In the genomic region with DNA sequence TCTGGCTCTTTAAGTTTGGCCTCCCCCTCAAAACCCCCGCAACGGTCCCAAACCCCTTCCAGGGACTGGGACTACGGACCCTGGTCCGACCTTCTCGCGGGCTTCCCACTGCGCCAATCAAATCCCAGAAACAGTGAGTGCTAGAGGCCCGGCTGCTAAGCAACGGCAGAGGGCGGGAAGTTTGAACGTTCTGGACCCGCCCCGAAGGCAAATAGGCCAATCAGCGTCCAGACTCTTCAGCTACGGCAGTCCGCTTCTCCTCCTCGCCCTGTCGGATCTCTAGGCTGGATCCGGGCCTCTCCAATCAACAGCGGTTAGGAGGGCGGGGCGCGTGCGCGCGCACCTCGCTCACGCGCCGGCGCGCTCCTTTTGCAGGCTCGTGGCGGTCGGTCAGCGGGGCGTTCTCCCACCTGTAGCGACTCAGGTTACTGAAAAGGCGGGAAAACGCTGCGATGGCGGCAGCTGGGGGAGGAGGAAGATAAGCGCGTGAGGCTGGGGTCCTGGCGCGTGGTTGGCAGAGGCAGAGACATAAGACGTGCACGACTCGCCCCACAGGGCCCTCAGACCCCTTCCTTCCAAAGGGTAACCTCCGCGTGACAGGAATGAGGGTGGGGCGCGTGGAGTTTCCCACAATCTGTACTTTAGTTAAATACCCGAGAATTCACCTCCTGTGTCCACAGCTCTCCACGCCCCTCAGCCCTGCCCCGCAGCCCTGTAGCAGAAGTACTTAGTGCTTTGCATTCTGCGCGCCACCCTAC, we compare ENCODE assay signal across 8 cellular contexts. TPM values are rescaled to one million over a fixed set of nuclear protein-coding genes. Genes with fewer than 3 reads are reported as not detected.
A peak's percentile ranks its signal among the peaks of the same experiment; 100 is the strongest.
DNase-seq lines count a peak whose midpoint lies in the region; ATAC-seq and TF ChIP-seq lines count a peak whose summit lies in the region.

A gene (plus strand): TSS at position 367 of the 758 bp plus-strand sequence. CDS start 462 bp downstream, outside the sequence.

- TSS peak; percentile 62 for BruUV-seq in PC-3 (replicated peaks; lab: Mats Ljungman, UMichigan)

- peak within 1 kb of the TSS; percentile 79 for H3K4me3 ChIP-seq in PC-3 (ENCODE audit: low read length)
- H3K4me3 ChIP-seq in mucosa of rectum (ENCODE audit: low read length in 2 of 2), result peak within 1 kb of the TSS; percentile 81 to 87

- H3K27me3 ChIP-seq in PC-3 (ENCODE audit: low read length), result no peaks in the 10 kb centered on the region
- H3K27me3 ChIP-seq in mucosa of rectum (ENCODE audit: control insufficient read depth in 2 of 2, insufficient read depth in 2 of 2, low read length in 2 of 2), result no peaks in the 10 kb centered on the region

- CTCF ChIA-PET in PC-3 (lab: Charles Lee), result interaction anchor here (0.6 to 1.0 kb wide), 3 partner anchors 13 to 419 kb away, joined by 3 to 4 read pairs (median 3); no protein-coding TSS in a partner anchor

- peaks cover 34% of the 10 kb centered on the region for H3K79me2 ChIP-seq in PC-3 (ENCODE audit: low read length)

- H2AFZ ChIP-seq in PC-3 (ENCODE audit: low read length), result peak within 1 kb of the TSS; percentile 93

- H3K36me3 ChIP-seq in PC-3 (ENCODE audit: low read depth, low read length), result peaks cover 5% of the 10 kb centered on the region; the same call in 1 of the 2 replicates
- H3K36me3 ChIP-seq in mucosa of rectum (ENCODE audit: control insufficient read depth in 2 of 2, insufficient read depth in 2 of 2, low read length in 2 of 2), result peaks cover 0 to 18% of the 10 kb centered on the region in 2 donors

- no peak for TF ChIP-seq CTCF in PC-3 (conservative IDR thresholded peaks at IDR 0.05; ENCODE audit: low read depth, low read length)

- peak; percentile 70 for ATAC-seq in GM21526 (IDR thresholded peaks at IDR 0.05; ENCODE audit: low FRiP score, unreplicated experiment)
- peak; percentile 77 for ATAC-seq in PC-3

- POLR2A ChIA-PET in PC-3 (lab: Charles Lee; ENCODE audit: unreplicated experiment), result interaction anchor here (0.5 to 1.0 kb wide), 4 partner anchors 13 to 1577 kb away, joined by 3 to 4 read pairs (median 3); a partner anchor contains a TSS

- peak; percentile 93 for TF ChIP-seq POLR2A in erythroblast (IDR thresholded peaks at IDR 0.05; ENCODE audit: low read length)

- H3F3A ChIP-seq in PC-3 (ENCODE audit: low read length, unreplicated experiment), result no peaks in the 10 kb centered on the region

- H3K27ac ChIP-seq in PC-3 (ENCODE audit: low read length) (peak within 1 kb of the TSS; percentile 87), mucosa of rectum (ENCODE audit: low read depth in 2 of 2, low read length in 2 of 2) (peak within 1 kb of the TSS; percentile 96 to 97)

- H3K4me2 ChIP-seq in PC-3 (ENCODE audit: low read length), result peak within 1 kb of the TSS; percentile 98

- intact Hi-C loops in PC-3 (cut with micrococcal nuclease), result loop anchor here (1.0 to 5.0 kb wide), 3 partner anchors 60 to 92 kb away; a partner anchor contains a TSS

- peak within 1 kb of the TSS; percentile 95 for H3K9ac ChIP-seq in PC-3 (ENCODE audit: low read length)
- peak within 1 kb of the TSS; percentile 85 to 89 for H3K9ac ChIP-seq in mucosa of rectum (ENCODE audit: low read depth in 1 of 2, low read length in 2 of 2)

- no peaks in the 10 kb centered on the region for H4K20me1 ChIP-seq in PC-3 (ENCODE audit: low read length)

- peaks cover 42% of the 10 kb centered on the region for H3K4me1 ChIP-seq in PC-3 (ENCODE audit: insufficient read depth, low read length)
- peaks cover 30 to 33% of the 10 kb centered on the region in 2 donors for H3K4me1 ChIP-seq in mucosa of rectum (ENCODE audit: control insufficient read depth in 2 of 2, insufficient read depth in 2 of 2, low read length in 2 of 2)

- no peaks in the 10 kb centered on the region for H3K9me3 ChIP-seq in PC-3 (ENCODE audit: low read length)
- H3K9me3 ChIP-seq in mucosa of rectum (ENCODE audit: control insufficient read depth in 2 of 2, low read length in 2 of 2), result no peaks in the 10 kb centered on the region

- DNase-seq in DMS 273 treated with DMSO at 0.1 percent for 48 hours (lab: John Stamatoyannopoulos, UW), result peak; percentile 98
- peak; percentile 85 for DNase-seq in HuH-7.5 (ENCODE audit: low spot score)
- DNase-seq in PC-3, result peak; percentile 99
- peak; percentile 97 for DNase-seq in activated T-cell treated with anti-CD3 and anti-CD28 coated beads for 48 hours (ENCODE audit: low read depth)
- DNase-seq in erythroblast (lab: John Stamatoyannopoulos, UW), result peak; percentile 99
- DNase-seq in stimulated activated CD8-positive, alpha-beta memory T cell treated with anti-CD3 and anti-CD28 coated beads, Interleukin-4, amount 100 ng/mL, for 4 hours (ENCODE audit: low read depth in 2 of 2, low spot score in 1 of 2), result peak; percentile 89 to 91

- no peaks in the 10 kb centered on the region for H3K9me2 ChIP-seq in PC-3 (replicated peaks; ENCODE audit: low read length)

RNA-seq across cellular contexts. Expression of the gene that starts here (rescaled TPM):
- total RNA-seq in PC-3 (2014; rRNA removed), result 22.7 and 23.0 TPM in 2 replicates

Comparison
In these comparisons a context has a peak if more than half of its experiments do, and no peak if none do; other contexts are left out.
1. Peak in every context shown above with its lines: DNase-seq, ATAC-seq, H3K4me3 ChIP-seq and H3K27ac ChIP-seq.